ENCODE assay signal across 9 cellular contexts in the genomic region with DNA sequence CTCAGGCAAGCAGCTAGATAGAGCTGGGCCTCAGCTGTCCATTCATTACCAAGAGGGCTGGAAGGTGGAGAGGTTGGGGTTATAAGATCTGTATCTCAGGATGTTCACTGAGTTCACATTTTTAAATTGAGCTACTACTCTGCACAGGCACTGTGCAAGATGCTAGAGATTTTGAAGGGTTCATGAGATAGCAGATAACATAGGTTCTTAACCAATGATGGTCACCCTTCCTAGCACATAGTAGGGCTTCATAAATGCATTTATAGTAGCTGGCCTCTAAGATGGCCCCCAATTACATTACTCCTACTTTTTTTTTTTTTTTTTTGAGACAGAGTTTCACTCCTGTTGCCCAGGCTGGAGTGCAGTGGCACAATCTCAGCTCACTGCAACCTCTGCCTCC.
"Had no signal": no experiment of that assay in that cellular context is flagged by ENCODE, and none has a peak within 500 bp of the region (broad histone marks: within the 10 kb centered on the region; RNA-seq: fewer than 3 reads in every experiment).

No MANE protein-coding gene starts in this region.

- H3K36me3 ChIP-seq: HAP-1 had no signal

- DNase-seq: GM23248, GOT3, H7, H9, HCEC 1CT, HFFc6 had no signal

- H3K4me2 ChIP-seq: GM23338 had no signal

- H3K27ac ChIP-seq: GM23248 had no signal

- H3K4me3 ChIP-seq: GM23248, GM23338, HAP-1 had no signal

- ATAC-seq: GM23338, HCT116 had no signal

- H3K4me1 ChIP-seq: HAP-1 had no signal

- H2AFZ ChIP-seq: GM23248, GM23338 had no signal

- H3K9ac ChIP-seq: GM23248 had no signal
